In the genomic region with DNA sequence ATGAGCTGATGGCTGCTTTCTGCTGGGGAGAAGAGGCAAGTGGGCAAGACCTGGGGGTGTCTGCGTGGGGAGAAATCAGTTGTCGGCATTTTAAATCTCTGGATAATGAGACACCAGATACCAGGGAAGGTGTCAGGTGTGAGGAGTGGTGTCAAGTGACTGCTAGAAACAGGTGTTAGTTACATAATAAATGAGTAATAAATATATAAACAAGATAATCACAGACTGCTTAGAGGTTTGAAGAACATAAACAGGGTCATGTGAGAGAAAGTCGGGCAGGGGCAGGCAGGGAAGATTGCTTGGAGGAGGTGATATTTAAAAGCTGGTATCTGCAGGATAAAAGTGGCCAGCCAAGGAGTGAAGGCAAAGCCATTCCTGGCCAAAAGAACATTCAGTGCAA, we compare ENCODE assay signal across 34 cellular contexts.
"Had no signal": no experiment of that assay in that cellular context is flagged by ENCODE, and none has a peak within 500 bp of the region (broad histone marks: within the 10 kb centered on the region; RNA-seq: fewer than 3 reads in every experiment).

No MANE protein-coding gene starts in this region.

- H3K36me3 ChIP-seq: MG63 had no signal

- DNase-seq: activated B cell treated with CpG ODN at 0.5 μM for 24 hours; activated CD4-positive, alpha-beta memory T cell treated with anti-CD3 and anti-CD28 coated beads for 36 hours; activated CD4-positive, alpha-beta T cell treated with anti-CD3 and anti-CD28 coated beads for 4 hours; activated CD4-positive, alpha-beta T cell treated with anti-CD3 and anti-CD28 coated beads, Interleukin-2, amount 50 U/mL, for 1 hour; activated CD4-positive, CD25-positive, alpha-beta regulatory T cell treated with anti-CD3 and anti-CD28 coated beads, Interleukin-2, amount 50 U/mL, for 72 hours; activated CD8-positive, alpha-beta memory T cell treated with anti-CD3 and anti-CD28 coated beads, Interleukin-2, amount 50 U/mL, for 4 hours; activated naive CD4-positive, alpha-beta T cell treated with anti-CD3 and anti-CD28 coated beads, Interleukin-2, amount 10 ng/mL, durations not matched to agents 7 days and 5 days; activated naive CD8-positive, alpha-beta T cell treated with anti-CD3 and anti-CD28 coated beads, Interleukin-2, amount 50 U/mL, for 24 hours; activated T-cell treated with anti-CD3 and anti-CD28 coated beads for 4 hours; activated T-cell treated with anti-CD3 and anti-CD28 coated beads, Interleukin-2, amount 50 U/mL, for 4 hours; anterior cingulate cortex; central memory CD4-positive, alpha-beta T cell; Kasumi-1; KG1; MG63; NCI-H1048; NCI-H1105 treated with DMSO at 0.1 percent for 48 hours; NCI-H1694; NCI-H1930; NCI-H2081 treated with DMSO at 0.1 percent for 48 hours; NCI-H226; NCI-H526 treated with DMSO at 0.1 percent for 48 hours; PC-9; SIG-M5; T-helper 1 cell; T-helper 2 cell; T-helper 9 cell had no signal

- H3K9me3 Mint-ChIP-seq: activated B cell treated with CpG ODN at 0.5 μM for 24 hours; activated CD4-positive, alpha-beta memory T cell treated with anti-CD3 and anti-CD28 coated beads for 36 hours; activated naive CD4-positive, alpha-beta T cell treated with anti-CD3 and anti-CD28 coated beads, Interleukin-2, amount 10 ng/mL, durations not matched to agents 7 days and 5 days; activated naive CD8-positive, alpha-beta T cell treated with anti-CD3 and anti-CD28 coated beads, Interleukin-2, amount 50 U/mL, for 24 hours; activated T-cell treated with anti-CD3 and anti-CD28 coated beads, Interleukin-2, amount 50 U/mL, for 4 hours; activated T-helper 1 cell treated with anti-CD3 and anti-CD28 coated beads, Interleukin-12 subunit alpha, Interleukin-12 subunit beta, Interleukin-2, Interleukin-4 antibody, amounts not matched to agents 30 ng/mL and 10 ng/mL and 1 ng/mL, durations not matched to agents 14 hours and 24 hours and 36 hours; brain had no signal

- ATAC-seq: activated naive CD8-positive, alpha-beta T cell treated with anti-CD3 and anti-CD28 coated beads, Interleukin-2, amount 50 U/mL, for 24 hours; activated T-cell treated with anti-CD3 and anti-CD28 coated beads, Interleukin-2, amount 50 U/mL, for 4 hours; Right ventricle myocardium inferior; SK-N-SH treated with all-trans-retinoic acid at 6 μM for 48 hours had no signal

- H3K9me3 ChIP-seq: MG63 had no signal

- H3K27ac ChIP-seq: PC-9, RWPE1, VCaP had no signal

- H3K27me3 ChIP-seq: MG63 had no signal

- H3K4me3 Mint-ChIP-seq: activated B cell treated with CpG ODN at 0.5 μM for 24 hours; activated CD4-positive, alpha-beta memory T cell treated with anti-CD3 and anti-CD28 coated beads for 36 hours; activated naive CD4-positive, alpha-beta T cell treated with anti-CD3 and anti-CD28 coated beads, Interleukin-2, amount 10 ng/mL, durations not matched to agents 7 days and 5 days; activated naive CD8-positive, alpha-beta T cell; activated naive CD8-positive, alpha-beta T cell treated with anti-CD3 and anti-CD28 coated beads, Interleukin-2, amount 50 U/mL, for 24 hours; activated T-cell treated with anti-CD3 and anti-CD28 coated beads, Interleukin-2, amount 50 U/mL, for 4 hours; activated T-helper 1 cell treated with anti-CD3 and anti-CD28 coated beads, Interleukin-12 subunit alpha, Interleukin-12 subunit beta, Interleukin-2, Interleukin-4 antibody, amounts not matched to agents 30 ng/mL and 10 ng/mL and 1 ng/mL, durations not matched to agents 14 hours and 24 hours and 36 hours; brain had no signal

- H3K4me1 Mint-ChIP-seq: activated naive CD8-positive, alpha-beta T cell treated with anti-CD3 and anti-CD28 coated beads, Interleukin-2, amount 50 U/mL, for 24 hours; brain had no signal

- H3K36me3 Mint-ChIP-seq: activated CD4-positive, alpha-beta memory T cell treated with anti-CD3 and anti-CD28 coated beads for 36 hours; activated naive CD4-positive, alpha-beta T cell treated with anti-CD3 and anti-CD28 coated beads, Interleukin-2, amount 10 ng/mL, durations not matched to agents 7 days and 5 days; activated naive CD8-positive, alpha-beta T cell; brain had no signal

- H3K27ac Mint-ChIP-seq: activated B cell treated with CpG ODN at 0.5 μM for 24 hours; activated CD4-positive, alpha-beta memory T cell treated with anti-CD3 and anti-CD28 coated beads for 36 hours; activated naive CD4-positive, alpha-beta T cell treated with anti-CD3 and anti-CD28 coated beads, Interleukin-2, amount 10 ng/mL, durations not matched to agents 7 days and 5 days; activated naive CD8-positive, alpha-beta T cell; activated naive CD8-positive, alpha-beta T cell treated with anti-CD3 and anti-CD28 coated beads, Interleukin-2, amount 50 U/mL, for 24 hours; activated T-helper 1 cell treated with anti-CD3 and anti-CD28 coated beads, Interleukin-12 subunit alpha, Interleukin-12 subunit beta, Interleukin-2, Interleukin-4 antibody, amounts not matched to agents 30 ng/mL and 10 ng/mL and 1 ng/mL, durations not matched to agents 14 hours and 24 hours and 36 hours; brain had no signal

- H3K4me3 ChIP-seq: MG63, PC-9 had no signal
